ENCODE assay signal across 7 cellular contexts in genomic region chr14:34329281-34329680, GRCh38.
"Had no signal": no experiment of that assay in that cellular context is flagged by ENCODE, and none has a peak within 500 bp of the region (broad histone marks: within the 10 kb centered on the region; RNA-seq: fewer than 3 reads in every experiment).

No MANE protein-coding gene starts in this region.

- H3K27ac ChIP-seq: GM23248 had no signal

- H3K36me3 ChIP-seq: HAP-1 had no signal

- DNase-seq: GM23248, GOT3, H7, HFFc6 had no signal

- H3K4me3 ChIP-seq: GM23248, HAP-1, K562 had no signal

- ATAC-seq: HCT116, K562 had no signal

- H3K9me3 ChIP-seq: HAP-1 had no signal
